Comparison of ENCODE assay signal across 1 cellular context in genomic region chr19:18203863-18204393, GRCh38.
TF ChIP-seq lines count a peak whose summit lies in the region.

Gene RAB3A, minus strand, starts transcription at chr19:18204042. Its CDS starts 1,302 bp downstream, at chr19:18202740.

TF ChIP-seq in GM12878, 131 proteins besides CTCF, POLR2A, EP300 and RAD21 (continued from another document and continues in another):
- TF ChIP-seq PBX3 (IDR thresholded peaks at IDR 0.05; ENCODE audit: insufficient replicate concordance, low read depth, low read length) (peak; percentile 99), JUND (IDR thresholded peaks at IDR 0.05; ENCODE audit: low read depth, low read length) (no peak), MYC (IDR thresholded peaks at IDR 0.05; ENCODE audit: insufficient read depth, insufficient read length, insufficient replicate concordance, low read length, severe bottlenecking) (no peak), ZNF217 (IDR thresholded peaks at IDR 0.05) (no peak), HDAC2 (IDR thresholded peaks at IDR 0.05) (no peak), POLR2AphosphoS5 (IDR thresholded peaks at IDR 0.05; ENCODE audit: low read length) (no peak), ZBTB40 (IDR thresholded peaks at IDR 0.05; ENCODE audit: borderline replicate concordance) (no peak), PAX5 (IDR thresholded peaks at IDR 0.05; ENCODE audit: borderline replicate concordance, low read depth, low read length) (no peak), CEBPB (IDR thresholded peaks at IDR 0.05; ENCODE audit: borderline replicate concordance in 1 of 2, low read depth in 2 of 2, low read length in 2 of 2) (no peak), BCL3 (IDR thresholded peaks at IDR 0.05; ENCODE audit: borderline replicate concordance, insufficient read depth, low read depth, low read length, poor library complexity, severe bottlenecking) (no peak), MLLT1 (IDR thresholded peaks at IDR 0.05) (no peak), SKIL (IDR thresholded peaks at IDR 0.05; ENCODE audit: low read depth, poor library complexity, severe bottlenecking) (no peak), ZSCAN29 (IDR thresholded peaks at IDR 0.05) (no peak), RB1 (IDR thresholded peaks at IDR 0.05; ENCODE audit: borderline replicate concordance) (0 out of 2 replicates have a peak, but pooled peaks have one; percentile 31), RAD51 (IDR thresholded peaks at IDR 0.05) (no peak), MTA2 (IDR thresholded peaks at IDR 0.05; ENCODE audit: low read depth) (no peak), SIX5 (IDR thresholded peaks at IDR 0.05; ENCODE audit: low read depth, low read length, severe bottlenecking) (no peak), RCOR1 (conservative IDR thresholded peaks at IDR 0.05; ENCODE audit: low read depth, low read length) (no peak), KDM1A (IDR thresholded peaks at IDR 0.05; ENCODE audit: borderline replicate concordance) (no peak), MEF2A (IDR thresholded peaks at IDR 0.05; ENCODE audit: insufficient read depth, low read depth, low read length) (no peak), NRF1 (conservative IDR thresholded peaks at IDR 0.05; ENCODE audit: low read depth, low read length) (peak; percentile 42), BHLHE40 (IDR thresholded peaks at IDR 0.05; ENCODE audit: borderline replicate concordance in 1 of 2, low read depth in 2 of 2, low read length in 1 of 2) (peak in 1 of 2 experiments; percentile 2; a peak in 1 of 4 replicates), RELA (IDR thresholded peaks at IDR 0.05; ENCODE audit: borderline replicate concordance, partially characterized antibody) (no peak), SRF (IDR thresholded peaks at IDR 0.05; ENCODE audit: low read depth in 2 of 2, low read length in 2 of 2) (0 out of 4 replicates have a peak, but pooled peaks of 1 of the 2 experiments have one; percentile 17), USF2 (IDR thresholded peaks at IDR 0.05; ENCODE audit: borderline replicate concordance, low read depth, low read length) (no peak), BCLAF1 (IDR thresholded peaks at IDR 0.05) (no peak), NFXL1 (IDR thresholded peaks at IDR 0.05; ENCODE audit: borderline replicate concordance) (no peak), CUX1 (IDR thresholded peaks at IDR 0.05; ENCODE audit: insufficient replicate concordance, low read depth, low read length) (no peak), ZZZ3 (IDR thresholded peaks at IDR 0.05; ENCODE audit: control insufficient read depth, insufficient read length, low read depth) (no peak), TAF1 (IDR thresholded peaks at IDR 0.05; ENCODE audit: borderline replicate concordance, low read depth, low read length) (no peak), ZBED1 (IDR thresholded peaks at IDR 0.05; ENCODE audit: borderline replicate concordance) (no peak), BMI1 (IDR thresholded peaks at IDR 0.05; ENCODE audit: borderline replicate concordance) (no peak), ZBTB4 (CRISPR knock-in tag; IDR thresholded peaks at IDR 0.05) (no peak)
